9 cellular contexts compared by ENCODE assay signal in the genomic region with DNA sequence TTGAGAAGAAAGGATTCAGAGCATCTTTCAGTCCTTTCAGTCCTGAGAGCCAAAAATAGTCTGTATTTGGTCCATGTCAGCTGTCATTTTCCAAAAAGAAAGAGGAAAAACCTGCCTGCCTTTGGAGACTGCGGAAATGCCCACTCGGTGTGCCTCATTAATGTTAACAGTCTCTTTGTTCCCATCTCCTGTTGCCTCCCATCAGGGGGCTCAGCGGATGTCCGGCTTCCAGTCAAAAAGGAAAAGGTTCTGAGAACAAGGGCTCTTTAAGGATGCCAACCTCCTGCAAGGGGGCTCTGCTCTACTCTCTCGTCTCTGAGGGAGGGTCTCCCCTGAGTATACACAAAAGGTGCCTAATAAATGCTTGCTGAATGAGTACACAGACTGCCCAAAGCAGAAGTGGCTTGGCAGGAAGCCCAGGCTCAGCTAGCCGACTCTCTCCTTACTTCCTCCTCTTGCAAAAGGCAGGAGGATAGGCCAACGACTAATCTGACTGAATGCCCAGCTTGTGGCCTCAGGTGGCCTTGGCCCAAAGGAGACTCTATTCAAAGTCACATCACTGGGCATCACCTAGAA. TPM values are rescaled to one million over a fixed set of nuclear protein-coding genes. Genes with fewer than 3 reads are reported as not detected.
A peak's percentile ranks its signal among the peaks of the same experiment; 100 is the strongest.
DNase-seq lines count a peak whose midpoint lies in the region; ATAC-seq and TF ChIP-seq lines count a peak whose summit lies in the region.
"Had no signal": no experiment of that assay in that cellular context is flagged by ENCODE, and none has a peak within 500 bp of the region (broad histone marks: within the 10 kb centered on the region; RNA-seq: fewer than 3 reads in every experiment).

No MANE protein-coding gene starts in this region.

- peaks cover 0 to 23% of the 10 kb centered on the region in 2 donors for H3K4me1 ChIP-seq in right atrium auricular region
- H3K4me1 ChIP-seq in thyroid gland: peaks cover 6 to 19% of the 10 kb centered on the region in 2 donors

- no peak for TF ChIP-seq POLR2A in thyroid gland (IDR thresholded peaks at IDR 0.05)

- H3K27ac ChIP-seq in right atrium auricular region: no peak overlapping the region
- H3K27ac ChIP-seq in VCaP: peak overlapping the region; percentile 67
- H3K27ac ChIP-seq in thyroid gland: peak overlapping the region in 2 of 3 donors; percentile 51 to 53

- 44% methylated on average over 7 of the region's 7 CpGs for whole genome bisulfite sequencing in thyroid gland, 2 donors

- H3K4me3 ChIP-seq in right atrium auricular region (no peak overlapping the region), thyroid gland (replicated peaks in 1 of 3) (no peak overlapping the region)
- H3K4me3 ChIP-seq: skin epidermis had no signal

- H3K9me3 ChIP-seq in right atrium auricular region (no peaks in the 10 kb centered on the region), thyroid gland (no peaks in the 10 kb centered on the region)

- DNase-seq in Right ventricle myocardium inferior (ENCODE audit: missing footprints) (peak; percentile 89), right atrium auricular region (ENCODE audit: low spot score) (no peak), iPS DF 19.7 (ENCODE audit: low read depth, low spot score) (peak; percentile 91), thyroid gland (peak; percentile 62 to 64), T-helper 1 cell (no peak)

- H3K36me3 ChIP-seq in right atrium auricular region (peaks cover 34% of the 10 kb centered on the region), thyroid gland (peaks cover 16 to 19% of the 10 kb centered on the region in 2 donors)

- TF ChIP-seq CTCF in right atrium auricular region (IDR thresholded peaks at IDR 0.05): no peak
- no peak for TF ChIP-seq CTCF in VCaP (conservative IDR thresholded peaks at IDR 0.05)
- TF ChIP-seq CTCF in thyroid gland (IDR thresholded peaks at IDR 0.05): no peak

- intact Hi-C loops in Right ventricle myocardium inferior (cut with DNase I): loop anchor here (10.0 kb wide), 1 partner anchor 84 kb away; a partner anchor contains a TSS
- intact Hi-C loops in thyroid gland (cut with DNase I): loop anchor here (5.0 to 10.0 kb wide), 2 partner anchors 94 to 151 kb away; a partner anchor contains a TSS

- ATAC-seq in Right ventricle myocardium inferior (peak; percentile 61), GM19455 (IDR thresholded peaks at IDR 0.05; ENCODE audit: unreplicated experiment) (no peak), HG02642 (IDR thresholded peaks at IDR 0.05; ENCODE audit: poor library complexity, unreplicated experiment) (no peak)

- H3K27me3 ChIP-seq in right atrium auricular region: no peaks in the 10 kb centered on the region
- H3K27me3 ChIP-seq in thyroid gland: no peaks in the 10 kb centered on the region

RNA-seq across cellular contexts. Expression of a gene that starts 17.3 kb away (rescaled TPM):
- 3.8 TPM for total RNA-seq in Right ventricle myocardium inferior
- total RNA-seq in right atrium auricular region: 1 to 10 TPM; 3.3 to 6.7 TPM
- 10 to 100 TPM; 33.3 to 64.3 (median 44.3) TPM for total RNA-seq in thyroid gland

RNA-seq across cellular contexts. Expression of a gene that starts 32.5 kb away (rescaled TPM):
- total RNA-seq in Right ventricle myocardium inferior: 0.60 TPM
- 1 to 10 TPM; 1.0 to 1.1 TPM for total RNA-seq in right atrium auricular region
- total RNA-seq in thyroid gland: 10 to 100 TPM in 1 of 4 donors, 1 to 10 TPM in 3; 3.9 to 14.0 (median 8.1) TPM

RNA-seq across cellular contexts. Expression of a gene that starts 35.0 kb away (rescaled TPM):
- total RNA-seq in Right ventricle myocardium inferior: 2.4 TPM
- 1 to 10 TPM in 1 of 2 donors, not detected in 1; 1.7 TPM for total RNA-seq in right atrium auricular region
- 10 to 100 TPM in 1 of 4 donors, 1 to 10 TPM in 3; 1.6 to 21.4 (median 5.1) TPM for total RNA-seq in thyroid gland

RNA-seq across cellular contexts. Expression of a gene that starts 41.3 kb away (rescaled TPM):
- total RNA-seq in Right ventricle myocardium inferior (945 TPM), right atrium auricular region (100 to 1,000 TPM; 231 to 505 TPM), thyroid gland (100 to 1,000 TPM; 181 to 750 (median 443) TPM)

RNA-seq across cellular contexts. Expression of a gene that starts 43.4 kb away (rescaled TPM):
- total RNA-seq in Right ventricle myocardium inferior (16.2 TPM), right atrium auricular region (100 to 1,000 TPM in 1 of 2 donors, 10 to 100 TPM in 1; 55.8 to 139 TPM), thyroid gland (100 to 1,000 TPM; 136 to 186 (median 159) TPM)

Comparison
In these comparisons a context has a peak if more than half of its experiments do, and no peak if none do; other contexts are left out.
1. DNase-seq: peak in Right ventricle myocardium inferior (single experiment), iPS DF 19.7 (single experiment) and thyroid gland (2 of 2); none in right atrium auricular region (single experiment) and T-helper 1 cell (0 of 5).
2. H3K27ac ChIP-seq: peak in VCaP (single experiment) and thyroid gland (2 of 3); none in right atrium auricular region (0 of 2).